20 cellular contexts compared by ENCODE assay signal in the genomic region with DNA sequence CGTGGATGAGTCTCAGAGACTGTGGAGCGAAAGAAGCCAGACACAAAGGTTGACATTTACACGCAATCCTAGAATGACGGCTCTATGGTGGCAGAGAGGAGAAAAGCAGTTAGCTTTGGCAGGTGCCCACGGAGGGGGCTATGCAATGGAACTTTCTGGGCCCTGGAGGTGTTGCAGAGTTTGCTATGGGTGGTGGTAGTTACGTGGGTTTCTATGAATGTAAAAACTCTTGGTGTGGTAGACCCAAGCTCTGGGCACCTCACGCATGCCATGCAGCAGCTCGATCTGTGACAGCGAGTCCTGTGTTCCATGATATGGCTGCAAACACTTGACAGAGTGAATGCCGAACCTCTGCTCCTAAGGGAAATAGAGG. TPM values are rescaled to one million over a fixed set of nuclear protein-coding genes. Genes with fewer than 3 reads are reported as not detected.
DNase-seq lines count a peak whose midpoint lies in the region; ATAC-seq, FAIRE-seq and TF ChIP-seq lines count a peak whose summit lies in the region.
"Had no signal": no experiment of that assay in that cellular context is flagged by ENCODE, and none has a peak within 500 bp of the region (broad histone marks: within the 10 kb centered on the region; RNA-seq: fewer than 3 reads in every experiment).

No MANE protein-coding gene starts in this region.

- H3K4ac ChIP-seq in H1 (replicated peaks; ENCODE audit: insufficient read length, low read depth, low read length) (no peak overlapping the region), neuronal stem cell (ENCODE audit: low read length) (no peak overlapping the region)

- intact Hi-C loops in Right ventricle myocardium inferior (cut with DNase I): no loop called here
- intact Hi-C loops in cardiac septum (cut with DNase I): no loop called here

- H3K4me2 ChIP-seq in H1 (ENCODE audit: insufficient read depth in 1 of 2, low read depth in 2 of 2, low read length in 2 of 2) (no peak overlapping the region), neuronal stem cell (ENCODE audit: insufficient read depth, low read length, poor library complexity, severe bottlenecking) (no peak overlapping the region)
- H3K4me2 ChIP-seq: GM23338, KMS-11 had no signal

- H3K18ac ChIP-seq in H1 (ENCODE audit: extremely low read depth, low read length) (0 out of 2 replicates have a peak overlapping the region, but pooled peaks have one; percentile 7), neuronal stem cell (ENCODE audit: low read length) (no peak overlapping the region)

- peaks cover 12% of the 10 kb centered on the region; the same call in 1 of the 2 replicates for H3K23me2 ChIP-seq in H1 (ENCODE audit: low read depth, low read length)

- no peaks in the 10 kb centered on the region for H3K79me1 ChIP-seq in H1 (ENCODE audit: low read depth, low read length)
- H3K79me1 ChIP-seq in neuronal stem cell (ENCODE audit: low read depth, low read length): no peaks in the 10 kb centered on the region

- H3K9ac ChIP-seq in H1 (replicated peaks in 1 of 4; ENCODE audit: extremely low read depth in 1 of 4, low read depth in 3 of 4, low read length in 3 of 4) (no peak overlapping the region), neuronal stem cell (ENCODE audit: low read depth, low read length, poor library complexity) (no peak overlapping the region)
- H3K9ac ChIP-seq: KMS-11 had no signal

- H2AFZ ChIP-seq in H1 (ENCODE audit: low read length) (no peak overlapping the region), neuronal stem cell (ENCODE audit: low read length) (no peak overlapping the region)
- H2AFZ ChIP-seq: GM23338 had no signal

- no peak overlapping the region for H4K91ac ChIP-seq in H1 (replicated peaks; ENCODE audit: insufficient read length, low read length)
- H4K91ac ChIP-seq in neuronal stem cell (ENCODE audit: low read depth, low read length, poor library complexity): no peak overlapping the region

- H3K14ac ChIP-seq in H1 (ENCODE audit: insufficient read length) (no peak overlapping the region), neuronal stem cell (ENCODE audit: low read length) (no peak overlapping the region)

- no peaks in the 10 kb centered on the region for H4K20me1 ChIP-seq in H1 (replicated peaks in 1 of 2; ENCODE audit: control insufficient read depth in 1 of 2, insufficient read depth in 2 of 2, low read length in 2 of 2)

- POLR2A ChIA-PET in H1 (lab: Charles Lee; ENCODE audit: partially characterized antibody): interaction anchor here (1.2 to 9.8 kb wide), 4 partner anchors 8 to 20 kb away, joined by 3 to 94 read pairs (median 38); no protein-coding TSS in a partner anchor

- no peaks in the 10 kb centered on the region for H3K79me2 ChIP-seq in H1 (ENCODE audit: control insufficient read depth in 1 of 2, insufficient read depth in 2 of 2, low read length in 2 of 2)

- in situ Hi-C loops in GM13977 (cut with MboI; ENCODE audit: low pct_unique_long_range_greater_than_20kb, low sequenced_read_pairs, unreplicated experiment): no loop called here

- H3K9me3 ChIP-seq in H1 (ENCODE audit: insufficient read depth in 2 of 2, low read depth in 1 of 2, low read length in 1 of 2) (no peaks in the 10 kb centered on the region), neuronal stem cell (replicated peaks in 1 of 2; ENCODE audit: control insufficient read depth in 2 of 2, insufficient read depth in 1 of 2, low read depth in 1 of 2, low read length in 2 of 2) (peaks cover 2 to 8% of the 10 kb centered on the region in 2 donors)

- H3K4me1 ChIP-seq in H1 (replicated peaks in 1 of 4; ENCODE audit: control insufficient read depth in 3 of 4, insufficient read depth in 4 of 4, low read length in 3 of 4) (peaks cover 11 to 55% (median 42%) of the 10 kb centered on the region in 4 experiments), neuronal stem cell (ENCODE audit: control insufficient read depth in 2 of 2, insufficient read depth in 1 of 2, low read depth in 1 of 2, low read length in 2 of 2) (peaks cover 42 to 51% of the 10 kb centered on the region in 2 donors)

- H2AK5ac ChIP-seq in H1 (ENCODE audit: low read depth, low read length) (no peak overlapping the region), neuronal stem cell (ENCODE audit: low read depth, low read length) (peak overlapping the region; percentile 17)

- H3K27ac ChIP-seq in H1 (ENCODE audit: low read depth, low read length): no peak overlapping the region
- H3K27ac ChIP-seq in neuronal stem cell (replicated peaks; ENCODE audit: low read length): no peak overlapping the region
- H3K27ac ChIP-seq: KMS-11 had no signal

- H2BK20ac ChIP-seq in H1 (ENCODE audit: low read length): peak overlapping the region; percentile 89; the same call in 1 of the 2 replicates

- H3K4me3 ChIP-seq in H1 (ENCODE audit: extremely low read depth in 1 of 4, insufficient read depth in 2 of 4, low read depth in 3 of 4, low read length in 4 of 4) (no peak overlapping the region), neuronal stem cell (ENCODE audit: low read length in 2 of 2) (no peak overlapping the region)
- H3K4me3 ChIP-seq: GM23338 had no signal

- no peaks in the 10 kb centered on the region for H3K36me3 ChIP-seq in H1 (ENCODE audit: control insufficient read depth in 2 of 4, insufficient read depth in 4 of 4, low read length in 3 of 4)
- H3K36me3 ChIP-seq in neuronal stem cell (replicated peaks in 1 of 2; ENCODE audit: control insufficient read depth in 2 of 2, insufficient read depth in 2 of 2, low read length in 2 of 2): no peaks in the 10 kb centered on the region

- no peak for TF ChIP-seq EP300 in H1 (IDR thresholded peaks at IDR 0.05; ENCODE audit: borderline replicate concordance in 1 of 2, low read depth in 2 of 2, low read length in 2 of 2)

- TF ChIP-seq RAD21 in H1 (IDR thresholded peaks at IDR 0.05 in 1 of 2, conservative IDR thresholded peaks at IDR 0.05 in 1 of 2; ENCODE audit: low read depth in 2 of 2, low read length in 2 of 2): no peak

- H2BK120ac ChIP-seq in H1 (replicated peaks; ENCODE audit: low read depth, low read length): no peak overlapping the region
- H2BK120ac ChIP-seq in neuronal stem cell (ENCODE audit: low read depth, low read length): no peak overlapping the region

- peak overlapping the region; percentile 93; the same call in 1 of the 2 replicates for H2BK12ac ChIP-seq in H1 (ENCODE audit: low read depth, low read length)
- H2BK12ac ChIP-seq in neuronal stem cell (ENCODE audit: low read length): peak overlapping the region; percentile 75

- no peak overlapping the region for H4K5ac ChIP-seq in H1 (ENCODE audit: insufficient read length, low read depth, low read length)

- H3K56ac ChIP-seq in H1 (replicated peaks; ENCODE audit: insufficient read length, low read depth, low read length): no peak overlapping the region

- WGBS in H1 (ENCODE audit: extremely low coverage in 1 of 2, insufficient coverage in 1 of 2, insufficient read length in 1 of 2, insufficient replicate concordance in 2 of 2, low coverage in 1 of 2, low lambda C conversion rate in 2 of 2, missing lambda C conversion rate in 1 of 2), 2 experiments: 90% methylated on average over 10 of the region's 10 CpGs; no CpG with 5 or more reads in 1 of the 2 experiments
- WGBS in neuronal stem cell (ENCODE audit: extremely low coverage in 2 of 2, insufficient read length in 2 of 2, insufficient replicate concordance in 1 of 2), 2 donors: no CpG with 5 or more reads among the region's 10 CpGs

- H2BK15ac ChIP-seq in H1 (ENCODE audit: low read length): peak overlapping the region; percentile 72; the same call in 1 of the 2 replicates
- no peak overlapping the region for H2BK15ac ChIP-seq in neuronal stem cell (ENCODE audit: low read length)

- no peak for TF ChIP-seq CTCF in H1 (IDR thresholded peaks at IDR 0.05; ENCODE audit: control extremely low read depth in 1 of 3, insufficient read depth in 1 of 3, low read depth in 1 of 3, low read length in 3 of 3)
- no peak for TF ChIP-seq CTCF in GM13977 (IDR thresholded peaks at IDR 0.05; ENCODE audit: extremely low read depth, insufficient read depth, missing control alignments)

- no peak for TF ChIP-seq POLR2A in H1 (IDR thresholded peaks at IDR 0.05; ENCODE audit: control extremely low read depth in 1 of 2, low read depth in 2 of 2, low read length in 2 of 2)

- CTCF ChIA-PET in H1 (lab: Charles Lee; ENCODE audit: partially characterized antibody): interaction anchor here (0.7 to 1.8 kb wide), 6 partner anchors 18 to 42 kb away, joined by 3 to 8 read pairs (median 4); no protein-coding TSS in a partner anchor

- no peak for FAIRE-seq in H1 (lab: Jason Lieb, UNC)
- FAIRE-seq: HTR-8/SVneo, RCC 7860 had no signal

- H4K8ac ChIP-seq in H1 (ENCODE audit: extremely low read depth, insufficient read depth, low read length) (no peak overlapping the region), neuronal stem cell (ENCODE audit: low read depth, low read length) (no peak overlapping the region)

- H3K23ac ChIP-seq in H1 (ENCODE audit: insufficient read length) (no peak overlapping the region), neuronal stem cell (ENCODE audit: low read depth, low read length, poor library complexity) (no peak overlapping the region)

- H2BK5ac ChIP-seq in H1 (ENCODE audit: low read depth, low read length) (no peak overlapping the region), neuronal stem cell (ENCODE audit: low read length) (no peak overlapping the region)

- peak; percentile 18 for DNase-seq in Right ventricle myocardium inferior (ENCODE audit: missing footprints)
- DNase-seq in cardiac septum (ENCODE audit: low spot score): no peak
- no peak for DNase-seq in H1 (ENCODE audit: low read depth in 1 of 2, low spot score in 2 of 2)
- DNase-seq in neuronal stem cell (ENCODE audit: low spot score): no peak
- DNase-seq in stimulated activated naive CD4-positive, alpha-beta T cell (lab: John Stamatoyannopoulos, UW): no peak
- no peak for DNase-seq in NCI-H526 treated with DMSO at 0.1 percent for 48 hours (lab: John Stamatoyannopoulos, UW)
- DNase-seq in GM13977 (ENCODE audit: low spot score): no peak
- DNase-seq: AML-193, NCI-H1105, NCI-H146, NCI-H2029 treated with DMSO at 0.1 percent for 48 hours, NCI-H226, NCI-H510A treated with DMSO at 0.1 percent for 48 hours, NCI-H82, Right ventricle myocardium superior had no signal

- H3K27me3 ChIP-seq in H1 (replicated peaks in 1 of 4; ENCODE audit: control insufficient read depth in 3 of 4, extremely low read depth in 1 of 4, insufficient read depth in 3 of 4, low read length in 3 of 4): no peaks in the 10 kb centered on the region; a peak in 2 of 7 replicates
- no peaks in the 10 kb centered on the region for H3K27me3 ChIP-seq in neuronal stem cell (ENCODE audit: control insufficient read depth in 3 of 3, insufficient read depth in 3 of 3, low read depth in 1 of 3, low read length in 3 of 3)

- ATAC-seq in Right ventricle myocardium inferior: no peak
- ATAC-seq: GM23338, HCT116 had no signal

RNA-seq across cellular contexts. Expression of gene INF2, which starts 5.0 kb away (rescaled TPM):
- total RNA-seq in Right ventricle myocardium inferior (31.1 TPM), cardiac septum (41.2 TPM)
- 54.0 and 59.5 TPM in 2 replicates for total RNA-seq in H1 (2021; fragmentation: NEBNext Ultra II Directional; extraction: Animal tissue kit (Norgen Biotek cat#: 25700))
- polyA plus RNA-seq in H1 (2011; rRNA removed): 29.1 and 42.3 TPM in 2 replicates
- polyA plus RNA-seq in H1 (2011; cell fraction: cytosol; rRNA removed): 28.5 TPM
- 143 TPM for polyA plus RNA-seq in H1 (2011; cell fraction: nucleus; rRNA removed)
- 27.3 to 49.9 TPM (median 47.0 TPM) in 4 replicates for polyA plus RNA-seq in H1 (2012, experiment 1 of 2)
- polyA plus RNA-seq in H1 (2012, experiment 2 of 2): 33.6 TPM
- 36.0 TPM for polyA plus RNA-seq in H1 (2013, experiment 1 of 2)
- 32.6 TPM for polyA plus RNA-seq in H1 (2013, experiment 2 of 2)
- 12.8 and 15.1 TPM in 2 replicates for polyA minus RNA-seq in H1 (2011; rRNA and poly(A)+ RNA removed)
- polyA minus RNA-seq in H1 (2011; cell fraction: cytosol; rRNA and poly(A)+ RNA removed): 22.1 TPM
- 27.8 TPM for polyA minus RNA-seq in H1 (2011; cell fraction: nucleus; rRNA and poly(A)+ RNA removed)
- polyA plus RNA-seq in neuronal stem cell (2013, experiment 1 of 2): 19.0 TPM
- polyA plus RNA-seq in neuronal stem cell (2013, experiment 2 of 2): 19.6 TPM

RNA-seq across cellular contexts. Expression of gene ADSS1, which starts 39.6 kb away (rescaled TPM):
- total RNA-seq in Right ventricle myocardium inferior (191 TPM), cardiac septum (114 TPM)
- total RNA-seq in H1 (2021; fragmentation: NEBNext Ultra II Directional; extraction: Animal tissue kit (Norgen Biotek cat#: 25700)): 7.9 and 8.9 TPM in 2 replicates
- polyA plus RNA-seq in H1 (2011; rRNA removed): 7.1 and 9.4 TPM in 2 replicates
- polyA plus RNA-seq in H1 (2011; cell fraction: cytosol; rRNA removed): 12.8 TPM
- 43.4 TPM for polyA plus RNA-seq in H1 (2011; cell fraction: nucleus; rRNA removed)
- polyA plus RNA-seq in H1 (2012, experiment 1 of 2): 8.2 to 15.0 TPM (median 11.8 TPM) in 4 replicates
- polyA plus RNA-seq in H1 (2012, experiment 2 of 2): 9.8 TPM
- polyA plus RNA-seq in H1 (2013, experiment 1 of 2): 6.2 TPM
- polyA plus RNA-seq in H1 (2013, experiment 2 of 2): 5.8 TPM
- polyA minus RNA-seq in H1 (2011; rRNA and poly(A)+ RNA removed): 3.2 and 7.1 TPM in 2 replicates
- 2.6 TPM for polyA minus RNA-seq in H1 (2011; cell fraction: cytosol; rRNA and poly(A)+ RNA removed)
- polyA minus RNA-seq in H1 (2011; cell fraction: nucleus; rRNA and poly(A)+ RNA removed): 11.0 TPM
- 23.8 TPM for polyA plus RNA-seq in neuronal stem cell (2013, experiment 1 of 2)
- polyA plus RNA-seq in neuronal stem cell (2013, experiment 2 of 2): 21.4 TPM

Comparison
In these comparisons a context has a peak if more than half of its experiments do, and no peak if none do; other contexts are left out.
1. RNA of gene ADSS1, which starts 39.6 kb away (total RNA-seq): 191 TPM in Right ventricle myocardium inferior (single experiment) and 114 TPM in cardiac septum (single experiment); 7.9 to 8.9 TPM in H1; every median in the first group is over 10 times any median in the second.